18 cellular contexts compared by ENCODE assay signal in the genomic region with DNA sequence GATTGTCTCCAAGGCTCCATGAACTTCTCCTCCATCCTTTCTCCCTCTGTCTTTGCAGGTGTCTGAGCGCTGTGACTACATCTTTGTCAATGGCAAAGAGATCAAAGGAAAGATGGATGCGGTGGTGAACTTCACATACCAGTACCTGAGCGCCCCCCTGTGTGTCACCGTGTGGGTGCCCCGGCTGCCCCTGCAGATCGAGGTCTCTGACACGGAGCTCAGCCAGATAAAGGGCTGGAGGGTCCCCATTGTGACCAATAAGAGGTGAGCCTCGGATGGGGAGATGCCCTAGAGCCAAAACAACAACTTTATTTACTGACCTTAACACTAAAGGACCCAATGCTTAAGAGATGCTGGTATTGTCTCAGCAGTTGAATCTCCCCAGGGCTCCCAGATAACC.
DNase-seq lines count a peak whose midpoint lies in the region; ATAC-seq, FAIRE-seq and TF ChIP-seq lines count a peak whose summit lies in the region.
"Had no signal": no experiment of that assay in that cellular context is flagged by ENCODE, and none has a peak within 500 bp of the region (broad histone marks: within the 10 kb centered on the region; RNA-seq: fewer than 3 reads in every experiment).

No MANE protein-coding gene starts in this region.

- intact Hi-C loops in CD8-positive, alpha-beta T cell (cut with DNase I, micrococcal nuclease), result no loop called here

- peaks cover 10% of the 10 kb centered on the region for H3K4me1 ChIP-seq in CD8-positive, alpha-beta T cell (ENCODE audit: insufficient read depth, low read length)

- no peaks in the 10 kb centered on the region for H3K9me2 ChIP-seq in neural cell (ENCODE audit: insufficient read depth, low read length)

- POLR2A ChIA-PET in CD8-positive, alpha-beta T cell (lab: Charles Lee), result no interaction called here

- no peaks in the 10 kb centered on the region for H3F3A ChIP-seq in neural cell (ENCODE audit: insufficient read depth, low read length, poor library complexity, severe bottlenecking)

- no peak for TF ChIP-seq RAD21 in neural cell (conservative IDR thresholded peaks at IDR 0.05)

- no peaks in the 10 kb centered on the region for H4K20me1 ChIP-seq in neural cell (ENCODE audit: insufficient read depth)

- CTCF ChIA-PET in CD8-positive, alpha-beta T cell (lab: Charles Lee), result interaction anchor here (1.2 kb wide), 1 partner anchor 13 kb away, joined by 4 read pairs; no protein-coding TSS in a partner anchor

- no peak overlapping the region for H3K4me3 ChIP-seq in CD8-positive, alpha-beta T cell (ENCODE audit: low read depth, low read length)
- H3K4me3 ChIP-seq in neural cell (ENCODE audit: low read length), result no peak overlapping the region
- H3K4me3 ChIP-seq: GM12878 had no signal

- H3K9me3 Mint-ChIP-seq in CD8-positive, alpha-beta T cell, result peaks cover 4% of the 10 kb centered on the region

- no peak for TF ChIP-seq CTCF in CD8-positive, alpha-beta T cell (IDR thresholded peaks at IDR 0.05)
- TF ChIP-seq CTCF in D721Med (IDR thresholded peaks at IDR 0.05; ENCODE audit: insufficient read depth, missing control alignments) (peak; percentile 25), neural cell (IDR thresholded peaks at IDR 0.05; ENCODE audit: poor library complexity, severe bottlenecking) (peak; percentile 11)

- peak overlapping the region; percentile 83 for H3K27ac Mint-ChIP-seq in CD8-positive, alpha-beta T cell
- H3K27ac Mint-ChIP-seq: B cell; CD4-positive, alpha-beta T cell had no signal

- H3K4me2 ChIP-seq in neural cell (ENCODE audit: low read length), result no peak overlapping the region

- no peak overlapping the region for H2AFZ ChIP-seq in neural cell (ENCODE audit: low read depth, low read length)

- peaks cover 3% of the 10 kb centered on the region for H3K27me3 Mint-ChIP-seq in CD8-positive, alpha-beta T cell (ENCODE audit: low read depth)
- H3K27me3 Mint-ChIP-seq: CD4-positive, alpha-beta T cell had no signal

- TF ChIP-seq POLR2A in H54 (IDR thresholded peaks at IDR 0.05; ENCODE audit: low read depth, low read length), result no peak

- no peak overlapping the region for H3K9ac ChIP-seq in neural cell (ENCODE audit: low read length)

- no peak overlapping the region for H3K27ac ChIP-seq in CD8-positive, alpha-beta T cell (ENCODE audit: low read depth, low read length)
- no peak overlapping the region for H3K27ac ChIP-seq in neural cell (ENCODE audit: low read length)

- ATAC-seq in CD8-positive, alpha-beta T cell, result no peak
- ATAC-seq: GM12878, HCT116, HepG2 had no signal

- FAIRE-seq in D721Med (lab: Jason Lieb, UNC), result no peak
- no peak for FAIRE-seq in H54 (lab: Jason Lieb, UNC)
- FAIRE-seq: A204.1, GM12878, HepG2, HTR-8/SVneo had no signal

- no peak for DNase-seq in CD8-positive, alpha-beta T cell
- DNase-seq in D721Med (ENCODE audit: insufficient read length, low spot score), result no peak
- DNase-seq in NCI-H82 treated with DMSO at 0.1 percent for 48 hours (lab: John Stamatoyannopoulos, UW; ENCODE audit: unreplicated experiment), result peak; percentile 18
- DNase-seq in DMS153 (lab: John Stamatoyannopoulos, UW), result no peak
- DNase-seq in NCI-H1417 (lab: John Stamatoyannopoulos, UW), result no peak
- no peak for DNase-seq in H54 (ENCODE audit: insufficient read length, low spot score)
- DNase-seq: C1 segment of cervical spinal cord; CD4-positive, alpha-beta T cell; COR-L47; DMS53; GOT3 had no signal

- no peaks in the 10 kb centered on the region for H3K36me3 Mint-ChIP-seq in CD8-positive, alpha-beta T cell

- no peak overlapping the region for H3K4me3 Mint-ChIP-seq in CD8-positive, alpha-beta T cell
- H3K4me3 Mint-ChIP-seq: B cell; CD4-positive, alpha-beta T cell had no signal

- peaks cover 2% of the 10 kb centered on the region for H3K4me1 Mint-ChIP-seq in CD8-positive, alpha-beta T cell (ENCODE audit: low read depth)
- H3K4me1 Mint-ChIP-seq: B cell had no signal

- no peaks in the 10 kb centered on the region for H3K79me2 ChIP-seq in neural cell (replicated peaks; ENCODE audit: insufficient read depth, low read length)

- H3K9me3 ChIP-seq in CD8-positive, alpha-beta T cell (ENCODE audit: low read length), result no peaks in the 10 kb centered on the region
- H3K9me3 ChIP-seq in neural cell (ENCODE audit: low read length), result no peaks in the 10 kb centered on the region

- no peaks in the 10 kb centered on the region for H3K27me3 ChIP-seq in CD8-positive, alpha-beta T cell (ENCODE audit: insufficient read depth, low read length)
- H3K27me3 ChIP-seq in neural cell (ENCODE audit: insufficient read depth, low read depth, low read length), result no peaks in the 10 kb centered on the region

- H3K36me3 ChIP-seq in CD8-positive, alpha-beta T cell (ENCODE audit: insufficient read depth, low read length), result no peaks in the 10 kb centered on the region
- no peaks in the 10 kb centered on the region for H3K36me3 ChIP-seq in neural cell (ENCODE audit: insufficient read depth, low read length)

- no peak for TF ChIP-seq EP300 in neural cell (conservative IDR thresholded peaks at IDR 0.05; ENCODE audit: poor library complexity, severe bottlenecking)

TF ChIP-seq in neural cell, 6 proteins besides CTCF, POLR2A, EP300 and RAD21:
- TF ChIP-seq MXI1 (conservative IDR thresholded peaks at IDR 0.05; ENCODE audit: poor library complexity, severe bottlenecking) (no peak), REST (IDR thresholded peaks at IDR 0.05; ENCODE audit: borderline replicate concordance) (no peak), POLR2AphosphoS5 (IDR thresholded peaks at IDR 0.05) (no peak), TAF1 (IDR thresholded peaks at IDR 0.05; ENCODE audit: low read depth) (no peak), SMC3 (conservative IDR thresholded peaks at IDR 0.05; ENCODE audit: poor library complexity) (no peak), EZH2 (IDR thresholded peaks at IDR 0.05; ENCODE audit: borderline replicate concordance, insufficient read depth, low read length, poor library complexity, severe bottlenecking) (no peak)
